22 cellular contexts compared by ENCODE assay signal in the genomic region with DNA sequence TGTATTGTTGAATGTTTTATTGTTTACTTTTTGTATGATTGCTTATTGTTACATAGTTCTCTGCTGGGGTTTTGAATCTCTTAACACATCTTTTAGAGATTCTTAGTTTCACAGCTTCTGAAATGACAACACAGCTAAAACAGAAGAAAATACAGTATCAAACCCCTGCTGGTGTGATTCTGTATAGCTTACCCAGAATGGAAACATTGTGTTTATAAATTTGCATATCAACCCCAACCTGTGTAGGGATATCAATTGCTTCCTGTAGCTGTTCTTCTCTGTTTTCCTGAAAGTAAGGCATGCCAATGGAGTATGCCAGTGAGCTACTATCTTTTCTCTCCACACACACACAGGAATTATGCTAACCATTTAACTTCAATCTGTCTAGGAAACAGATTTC.
A peak's percentile ranks its signal among the peaks of the same experiment; 100 is the strongest.
DNase-seq lines count a peak whose midpoint lies in the region; TF ChIP-seq lines count a peak whose summit lies in the region.
"Had no signal": no experiment of that assay in that cellular context is flagged by ENCODE, and none has a peak within 500 bp of the region (broad histone marks: within the 10 kb centered on the region; RNA-seq: fewer than 3 reads in every experiment).

No MANE protein-coding gene starts in this region.

- DNase-seq in ELR (ENCODE audit: low read depth) (peak; percentile 34), HEK293T (ENCODE audit: extremely low spot score) (peak; percentile 12), SK-N-SH (no peak), iPS-NIHi11 (ENCODE audit: low spot score) (peak; percentile 11), HuH-7 (ENCODE audit: low spot score) (no peak), cerebellum (ENCODE audit: low spot score) (no peak)
- no peak for DNase-seq in activated CD4-positive, alpha-beta T cell treated with anti-CD3 and anti-CD28 coated beads, Interleukin-2, amount 50 U/mL, for 1 hour
- DNase-seq: activated CD4-positive, alpha-beta T cell treated with anti-CD3 and anti-CD28 coated beads, Interleukin-2, amount 50 U/mL, for 48 hours; activated CD8-positive, alpha-beta memory T cell treated with anti-CD3 and anti-CD28 coated beads, Interleukin-2, amount 50 U/mL, for 4 hours; aorta; CD4-positive, alpha-beta memory T cell; DND-41; heart left ventricle; KG1; left cardiac atrium; NCI-H1436 treated with DMSO at 0.1 percent for 48 hours; NCI-H524 treated with DMSO at 0.1 percent for 48 hours; psoas muscle; T-helper 9 cell; transverse colon had no signal

- no peak overlapping the region for H3K4me2 ChIP-seq in SK-N-SH

- no peaks in the 10 kb centered on the region for H4K20me1 ChIP-seq in SK-N-SH (ENCODE audit: insufficient read depth)

- no peak for TF ChIP-seq EP300 in SK-N-SH (IDR thresholded peaks at IDR 0.05; ENCODE audit: borderline replicate concordance in 1 of 2, low read depth in 1 of 2, low read length in 1 of 2)

- CTCF ChIA-PET in HEK293T (lab: Yijun Ruan, JAX) (interaction anchor here (0.9 kb wide), 1 partner anchor 36 kb away, joined by 4 read pairs; no protein-coding TSS in a partner anchor), SK-N-SH (lab: Yijun Ruan, JAX) (interaction anchor here (0.6 kb wide), 1 partner anchor 263 kb away, joined by 3 read pairs; no protein-coding TSS in a partner anchor)

- no peak overlapping the region for H3K9ac ChIP-seq in SK-N-SH

- no peaks in the 10 kb centered on the region for H3K36me3 ChIP-seq in SK-N-SH (replicated peaks in 1 of 2; ENCODE audit: control insufficient read depth in 1 of 2, insufficient read depth in 2 of 2, low read length in 1 of 2)
- H3K36me3 ChIP-seq: heart left ventricle, transverse colon had no signal

- no peaks in the 10 kb centered on the region for H3K79me2 ChIP-seq in SK-N-SH (ENCODE audit: insufficient read depth)

- H3K9me3 ChIP-seq in SK-N-SH = no peaks in the 10 kb centered on the region
- H3K9me3 ChIP-seq: heart left ventricle, psoas muscle, transverse colon had no signal

- H3K4me1 ChIP-seq in SK-N-SH (ENCODE audit: control insufficient read depth in 1 of 2, insufficient read depth in 2 of 2, low read depth in 1 of 2, low read length in 1 of 2) = no peaks in the 10 kb centered on the region
- H3K4me1 ChIP-seq: heart left ventricle, psoas muscle, transverse colon had no signal

- H3F3A ChIP-seq in SK-N-SH (replicated peaks; ENCODE audit: insufficient read depth) = peaks cover 8% of the 10 kb centered on the region

- POLR2A ChIA-PET in HEK293T (lab: Yijun Ruan, JAX) (no interaction called here), SK-N-SH (lab: Yijun Ruan, JAX) (no interaction called here)

- H3K27me3 ChIP-seq in SK-N-SH (ENCODE audit: insufficient read depth) = no peaks in the 10 kb centered on the region
- H3K27me3 ChIP-seq: heart left ventricle, transverse colon had no signal

- no peak overlapping the region for H3K4me3 ChIP-seq in SK-N-SH (ENCODE audit: low read depth in 2 of 2, low read length in 1 of 2)
- H3K4me3 ChIP-seq: GM12878, heart left ventricle, psoas muscle, transverse colon had no signal

- TF ChIP-seq CTCF in SK-N-SH (IDR thresholded peaks at IDR 0.05) = peak; percentile 35; the same call in 1 of the 2 replicates

- H3K9me2 ChIP-seq in SK-N-SH = no peaks in the 10 kb centered on the region

- no peak overlapping the region for H3K27ac ChIP-seq in SK-N-SH (ENCODE audit: low read depth in 2 of 2, low read length in 1 of 2)
- H3K27ac ChIP-seq: epithelial cell of prostate, heart left ventricle, psoas muscle, transverse colon had no signal

- no peak for TF ChIP-seq RAD21 in SK-N-SH (IDR thresholded peaks at IDR 0.05; ENCODE audit: low read length)

- H2AFZ ChIP-seq in SK-N-SH (ENCODE audit: low read depth) = no peak overlapping the region

TF ChIP-seq in HEK293T, 16 proteins besides CTCF, POLR2A, EP300 and RAD21:
- no peak for TF ChIP-seq SUZ12 (IDR thresholded peaks at IDR 0.05)
- no peak for TF ChIP-seq HDGF (IDR thresholded peaks at IDR 0.05; ENCODE audit: borderline replicate concordance)
- TF ChIP-seq ZNF384 (IDR thresholded peaks at IDR 0.05) = no peak

TF ChIP-seq in SK-N-SH, 30 proteins besides CTCF, POLR2A, EP300 and RAD21:
- TF ChIP-seq CHD2 (IDR thresholded peaks at IDR 0.05; ENCODE audit: low read length, partially characterized antibody) = no peak
- no peak for TF ChIP-seq RXRA (IDR thresholded peaks at IDR 0.05; ENCODE audit: borderline replicate concordance, low read depth)
- TF ChIP-seq NRF1 (IDR thresholded peaks at IDR 0.05; ENCODE audit: low read depth, low read length) = no peak
- TF ChIP-seq TEAD4 (IDR thresholded peaks at IDR 0.05; ENCODE audit: borderline replicate concordance, insufficient read depth) = no peak
- no peak for TF ChIP-seq TAF1 (IDR thresholded peaks at IDR 0.05; ENCODE audit: borderline replicate concordance, low read depth, low read length)
- no peak for TF ChIP-seq FOSL2 (IDR thresholded peaks at IDR 0.05; ENCODE audit: borderline replicate concordance, low read depth)
- TF ChIP-seq SMC3 (IDR thresholded peaks at IDR 0.05; ENCODE audit: low read depth, low read length) = no peak
- TF ChIP-seq, protein P1, sequence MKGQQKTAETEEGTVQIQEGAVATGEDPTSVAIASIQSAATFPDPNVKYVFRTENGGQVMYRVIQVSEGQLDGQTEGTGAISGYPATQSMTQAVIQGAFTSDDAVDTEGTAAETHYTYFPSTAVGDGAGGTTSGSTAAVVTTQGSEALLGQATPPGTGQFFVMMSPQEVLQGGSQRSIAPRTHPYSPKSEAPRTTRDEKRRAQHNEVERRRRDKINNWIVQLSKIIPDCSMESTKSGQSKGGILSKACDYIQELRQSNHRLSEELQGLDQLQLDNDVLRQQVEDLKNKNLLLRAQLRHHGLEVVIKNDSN (IDR thresholded peaks at IDR 0.05; ENCODE audit: borderline replicate concordance, low read depth) = no peak
- TF ChIP-seq, protein P2, sequence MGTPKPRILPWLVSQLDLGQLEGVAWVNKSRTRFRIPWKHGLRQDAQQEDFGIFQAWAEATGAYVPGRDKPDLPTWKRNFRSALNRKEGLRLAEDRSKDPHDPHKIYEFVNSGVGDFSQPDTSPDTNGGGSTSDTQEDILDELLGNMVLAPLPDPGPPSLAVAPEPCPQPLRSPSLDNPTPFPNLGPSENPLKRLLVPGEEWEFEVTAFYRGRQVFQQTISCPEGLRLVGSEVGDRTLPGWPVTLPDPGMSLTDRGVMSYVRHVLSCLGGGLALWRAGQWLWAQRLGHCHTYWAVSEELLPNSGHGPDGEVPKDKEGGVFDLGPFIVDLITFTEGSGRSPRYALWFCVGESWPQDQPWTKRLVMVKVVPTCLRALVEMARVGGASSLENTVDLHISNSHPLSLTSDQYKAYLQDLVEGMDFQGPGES (IDR thresholded peaks at IDR 0.05; ENCODE audit: low read depth, low read length) = no peak
- TF ChIP-seq FOXJ3 (CRISPR knock-in tag; IDR thresholded peaks at IDR 0.05) = no peak
- TF ChIP-seq FOXM1 (IDR thresholded peaks at IDR 0.05; ENCODE audit: low read depth) = no peak
- TF ChIP-seq YY1 (IDR thresholded peaks at IDR 0.05; ENCODE audit: low read depth) = no peak
- TF ChIP-seq, protein P3, sequence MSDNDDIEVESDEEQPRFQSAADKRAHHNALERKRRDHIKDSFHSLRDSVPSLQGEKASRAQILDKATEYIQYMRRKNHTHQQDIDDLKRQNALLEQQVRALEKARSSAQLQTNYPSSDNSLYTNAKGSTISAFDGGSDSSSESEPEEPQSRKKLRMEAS (IDR thresholded peaks at IDR 0.05; ENCODE audit: low read depth) = no peak
- no peak for TF ChIP-seq ELF1 (IDR thresholded peaks at IDR 0.05)
- no peak for TF ChIP-seq JUND (IDR thresholded peaks at IDR 0.05)
- TF ChIP-seq GATA2 (CRISPR knock-in tag; IDR thresholded peaks at IDR 0.05) = no peak
- TF ChIP-seq MXI1 (IDR thresholded peaks at IDR 0.05; ENCODE audit: low read depth, low read length) = no peak
- no peak for TF ChIP-seq RFX5 (IDR thresholded peaks at IDR 0.05; ENCODE audit: low read length)
TF ChIP-seq in SK-N-SH: peak in this region for 0.

Comparison
In these comparisons a context has a peak if more than half of its experiments do, and no peak if none do; other contexts are left out.
1. DNase-seq: peak in ELR (single experiment), HEK293T (single experiment) and iPS-NIHi11 (single experiment); none in SK-N-SH (single experiment), activated CD4-positive, alpha-beta T cell treated with anti-CD3 and anti-CD28 coated beads, Interleukin-2, amount 50 U/mL, for 1 hour (single experiment), HuH-7 (single experiment) and cerebellum (single experiment).